Comparison of ENCODE assay signal across 8 cellular contexts in genomic region chr6:110876170-110876773, GRCh38.
DNase-seq lines count a peak whose midpoint lies in the region; ATAC-seq and TF ChIP-seq lines count a peak whose summit lies in the region.

No MANE protein-coding gene starts in this region.

- DNase-seq in NCI-H187 treated with DMSO at 0.1 percent for 48 hours (lab: John Stamatoyannopoulos, UW) (peak; percentile 36), T1000 (lab: John Stamatoyannopoulos, UW) (peak; percentile 64), astrocyte of the hippocampus (ENCODE audit: low read depth, low spot score) (peak; percentile 94), hippocampal formation (lab: John Stamatoyannopoulos, UW) (peak; percentile 84 to 86), GM19240 (ENCODE audit: insufficient read length, low spot score) (no peak)

- H3K4me3 ChIP-seq in rectal smooth muscle tissue (ENCODE audit: low read length), result peak overlapping the region; percentile 83

- H3K27ac ChIP-seq in rectal smooth muscle tissue (ENCODE audit: low read depth, low read length), result peak overlapping the region; percentile 92

- peak; percentile 33 for ATAC-seq in HG02642 (IDR thresholded peaks at IDR 0.05; ENCODE audit: poor library complexity, unreplicated experiment)

- H3K36me3 ChIP-seq in rectal smooth muscle tissue (ENCODE audit: control insufficient read depth, insufficient read depth, low read length), result no peaks in the 10 kb centered on the region

- H3K4me1 ChIP-seq in rectal smooth muscle tissue (ENCODE audit: control insufficient read depth, insufficient read depth, low read length), result peaks cover 24% of the 10 kb centered on the region

- no peaks in the 10 kb centered on the region for H3K27me3 ChIP-seq in rectal smooth muscle tissue (ENCODE audit: control insufficient read depth, insufficient read depth, low read length)

- peak; percentile 53 for TF ChIP-seq POLR2A in GM10847 (IDR thresholded peaks at IDR 0.05; ENCODE audit: extremely low read depth, insufficient read length)

- peak overlapping the region; percentile 84 for H3K9ac ChIP-seq in rectal smooth muscle tissue (ENCODE audit: low read length)
